ENCODE assay signal across 21 cellular contexts in genomic region chr20:58775371-58775770, GRCh38.
"Had no signal": no experiment of that assay in that cellular context is flagged by ENCODE, and none has a peak within 500 bp of the region (broad histone marks: within the 10 kb centered on the region; RNA-seq: fewer than 3 reads in every experiment).

No MANE protein-coding gene starts in this region.

- H3K9me3 ChIP-seq: SK-N-SH had no signal

- H3K4me1 Mint-ChIP-seq: IgD-negative memory B cell had no signal

- H3K27ac ChIP-seq: KMS-11, RWPE1 had no signal

- ATAC-seq: K562 had no signal

- DNase-seq: Kasumi-1, MM.1S, NCI-H1092 treated with DMSO at 0.1 percent for 48 hours, NCI-H1436, NCI-H187, NCI-H2029, NCI-H2081 treated with DMSO at 0.1 percent for 48 hours, NCI-H2171, NCI-H226, NCI-H446, NCI-H510A, NCI-H524 treated with DMSO at 0.1 percent for 48 hours, NCI-H69, NCI-H774, SHP77, SK-N-SH had no signal

- H3K9me3 Mint-ChIP-seq: IgD-negative memory B cell had no signal

- H3K4me3 ChIP-seq: K562 had no signal

- H3K9ac ChIP-seq: KMS-11, SK-N-SH had no signal

- H3K36me3 Mint-ChIP-seq: IgD-negative memory B cell had no signal

- H3K27ac Mint-ChIP-seq: IgD-negative memory B cell had no signal

- FAIRE-seq: K562, RCC 7860 had no signal

- H3K4me3 Mint-ChIP-seq: IgD-negative memory B cell had no signal
